20 cellular contexts compared by ENCODE assay signal in genomic region chr5:103541114-103541513, GRCh38.
"Had no signal": no experiment of that assay in that cellular context is flagged by ENCODE, and none has a peak within 500 bp of the region (broad histone marks: within the 10 kb centered on the region; RNA-seq: fewer than 3 reads in every experiment).

No MANE protein-coding gene starts in this region.

- H3K27ac ChIP-seq: dorsolateral prefrontal cortex, hepatocyte, left ventricle myocardium inferior, pancreas had no signal

- H3K79me2 ChIP-seq: hepatocyte had no signal

- H3K4me3 Mint-ChIP-seq: naive B cell, nephron had no signal

- H3K9me3 ChIP-seq: left ventricle myocardium inferior, pancreas had no signal

- H3K4me1 Mint-ChIP-seq: naive B cell, nephron had no signal

- H3K9me3 Mint-ChIP-seq: naive B cell, nephron had no signal

- H3K27me3 Mint-ChIP-seq: progenitor cell of endocrine pancreas had no signal

- FAIRE-seq: kidney, pancreas, small intestine had no signal

- H3K4me1 ChIP-seq: left ventricle myocardium inferior, pancreas had no signal

- H3K4me2 ChIP-seq: hepatocyte had no signal

- H3K4me3 ChIP-seq: dorsolateral prefrontal cortex, hepatocyte, left ventricle myocardium inferior, lung, pancreas had no signal

- H3K27me3 ChIP-seq: dorsolateral prefrontal cortex, hepatocyte, pancreas had no signal

- ATAC-seq: left cardiac atrium, pancreas, right cardiac atrium had no signal

- H3K27ac Mint-ChIP-seq: naive B cell, nephron, progenitor cell of endocrine pancreas had no signal

- H3K36me3 ChIP-seq: left ventricle myocardium inferior, pancreas had no signal

- H3K36me3 Mint-ChIP-seq: naive B cell had no signal

- DNase-seq: dorsolateral prefrontal cortex; effector CD8-positive, alpha-beta T cell; foreskin melanocyte; head of caudate nucleus; kidney; left cardiac atrium; left ventricle myocardium inferior; mesendoderm; naive B cell; occipital lobe; pancreas; right cardiac atrium; small intestine; stimulated activated CD4-positive, alpha-beta T cell treated with anti-CD3 and anti-CD28 coated beads, Interleukin-2, amount 100 ng/mL, for 48 hours; stimulated activated naive CD4-positive, alpha-beta T cell treated with Interleukin-2 at 50 U/mL for 16 hours; trophoblast cell had no signal

- H2AFZ ChIP-seq: hepatocyte had no signal
